Comparison of ENCODE assay signal across 19 cellular contexts in the genomic region with DNA sequence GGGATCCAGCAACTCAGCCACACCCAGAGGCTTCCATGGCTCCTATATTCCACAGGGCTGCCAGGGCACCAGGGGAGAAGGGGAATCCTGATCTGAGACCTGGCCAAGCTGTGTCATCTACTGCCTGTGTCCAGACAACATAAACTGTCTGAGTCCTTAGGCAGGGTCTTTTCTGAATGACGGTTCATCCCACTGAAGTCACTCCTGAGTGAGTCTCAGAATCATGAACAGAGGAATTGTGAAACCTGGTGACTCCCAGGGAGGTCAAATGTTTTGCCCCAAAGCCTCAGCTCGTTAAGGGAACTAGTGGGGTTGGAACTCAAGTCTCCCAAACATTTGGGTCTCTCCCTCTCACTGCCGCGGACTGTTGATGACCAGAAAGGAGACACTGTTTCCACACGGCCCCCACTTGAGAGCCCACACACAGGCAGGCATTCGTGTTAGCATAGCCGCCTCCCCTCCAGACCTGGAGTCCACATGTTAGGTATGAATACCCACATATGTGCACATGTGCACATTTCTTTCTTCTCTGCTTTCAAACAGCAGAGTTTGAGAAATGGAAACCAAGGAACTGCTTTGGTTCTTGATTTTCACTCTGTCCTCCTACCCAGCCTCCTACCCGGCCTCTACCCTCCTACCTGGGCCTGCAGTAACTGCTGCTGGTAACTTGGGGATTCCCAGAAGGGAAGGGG.
A peak's percentile ranks its signal among the peaks of the same experiment; 100 is the strongest.
DNase-seq lines count a peak whose midpoint lies in the region; TF ChIP-seq lines count a peak whose summit lies in the region.
"Had no signal": no experiment of that assay in that cellular context is flagged by ENCODE, and none has a peak within 500 bp of the region (broad histone marks: within the 10 kb centered on the region; RNA-seq: fewer than 3 reads in every experiment).

No MANE protein-coding gene starts in this region.

- peak overlapping the region; percentile 59 for H2BK15ac ChIP-seq in neuronal stem cell (ENCODE audit: low read length)

- H4K20me1 ChIP-seq in BLaER1 (no peaks in the 10 kb centered on the region), SU-DHL-6 (ENCODE audit: low read depth, low read length) (no peaks in the 10 kb centered on the region)

- H4K91ac ChIP-seq in neuronal stem cell (ENCODE audit: low read depth, low read length, poor library complexity): no peak overlapping the region

- peaks cover 80% of the 10 kb centered on the region for H3F3A ChIP-seq in SU-DHL-6 (ENCODE audit: insufficient read depth)

- no peak for TF ChIP-seq POLR2A in Peyer's patch (IDR thresholded peaks at IDR 0.05)

- H3K36me3 ChIP-seq in BLaER1: no peaks in the 10 kb centered on the region
- no peaks in the 10 kb centered on the region for H3K36me3 ChIP-seq in SU-DHL-6 (ENCODE audit: low read length)
- no peaks in the 10 kb centered on the region for H3K36me3 ChIP-seq in neuronal stem cell (replicated peaks in 1 of 2; ENCODE audit: control insufficient read depth in 2 of 2, insufficient read depth in 2 of 2, low read length in 2 of 2)
- H3K36me3 ChIP-seq in Peyer's patch: no peaks in the 10 kb centered on the region

- peak overlapping the region; percentile 3 for H2AK5ac ChIP-seq in neuronal stem cell (ENCODE audit: low read depth, low read length)

- H3K4ac ChIP-seq in neuronal stem cell (ENCODE audit: low read length): no peak overlapping the region

- peak overlapping the region; percentile 5 for H2AFZ ChIP-seq in SU-DHL-6 (ENCODE audit: low read depth, low read length, severe bottlenecking)
- H2AFZ ChIP-seq in neuronal stem cell (ENCODE audit: low read length): no peak overlapping the region

- no peak overlapping the region for H2BK12ac ChIP-seq in neuronal stem cell (ENCODE audit: low read length)

- DNase-seq in GM12865 (ENCODE audit: low read depth) (peak; percentile 34), neuronal stem cell (ENCODE audit: low spot score) (no peak), HEK293T (ENCODE audit: extremely low spot score) (no peak), activated T-cell treated with anti-CD3 and anti-CD28 coated beads for 4 hours (no peak), SKM-1 treated with dmso at 0.1 percent for 144 hours (lab: John Stamatoyannopoulos, UW; ENCODE audit: unreplicated experiment) (no peak), Peyer's patch (no peak)
- DNase-seq: DMS79; NCI-H1417; NCI-H187; NCI-H2107; NCI-H510A; NCI-H748 treated with DMSO at 0.1 percent for 48 hours; NK-92 treated with Interleukin-12 subunit alpha and Interleukin-12 subunit beta, amount 100 ng/mL, for 24 hours; OCI-M1; SHP77 had no signal

- H3K4me2 ChIP-seq in BLaER1: peak overlapping the region; percentile 68
- H3K4me2 ChIP-seq in SU-DHL-6 (ENCODE audit: low read depth, low read length, poor library complexity, severe bottlenecking): peak overlapping the region; percentile 95
- H3K4me2 ChIP-seq in neuronal stem cell (ENCODE audit: insufficient read depth, low read length, poor library complexity, severe bottlenecking): no peak overlapping the region
- H3K4me2 ChIP-seq: KMS-11 had no signal

- H2BK120ac ChIP-seq in neuronal stem cell (ENCODE audit: low read depth, low read length): no peak overlapping the region

- H4K8ac ChIP-seq in neuronal stem cell (ENCODE audit: low read depth, low read length): peak overlapping the region; percentile 23

- H3K14ac ChIP-seq in neuronal stem cell (ENCODE audit: low read length): no peak overlapping the region

- TF ChIP-seq CTCF in GM12865 (IDR thresholded peaks at IDR 0.05; ENCODE audit: insufficient read depth, low read depth, low read length, missing control alignments) (no peak), SU-DHL-6 (IDR thresholded peaks at IDR 0.05; ENCODE audit: insufficient read depth, low read length, poor library complexity, severe bottlenecking) (no peak), Peyer's patch (IDR thresholded peaks at IDR 0.05) (no peak)

- POLR2A ChIA-PET in HEK293T (lab: Yijun Ruan, JAX): interaction anchor here (1.2 kb wide), 1 partner anchor 16 kb away, joined by 3 read pairs; no protein-coding TSS in a partner anchor

- no peaks in the 10 kb centered on the region for H3K9me3 ChIP-seq in BLaER1
- no peaks in the 10 kb centered on the region for H3K9me3 ChIP-seq in SU-DHL-6 (ENCODE audit: insufficient read depth, low read length)
- no peaks in the 10 kb centered on the region for H3K9me3 ChIP-seq in neuronal stem cell (replicated peaks in 1 of 2; ENCODE audit: control insufficient read depth in 2 of 2, insufficient read depth in 1 of 2, low read depth in 1 of 2, low read length in 2 of 2)
- no peaks in the 10 kb centered on the region for H3K9me3 ChIP-seq in Peyer's patch

- peaks cover 12% of the 10 kb centered on the region; the same call in 1 of the 2 replicates for H3K79me2 ChIP-seq in SU-DHL-6 (ENCODE audit: insufficient read depth, low read length)

- CTCF ChIA-PET in HEK293T (lab: Yijun Ruan, JAX): interaction anchor here (0.8 kb wide), 1 partner anchor 93 kb away, joined by 3 read pairs; no protein-coding TSS in a partner anchor

- peaks cover 100% of the 10 kb centered on the region for H3K4me1 ChIP-seq in BLaER1
- H3K4me1 ChIP-seq in neuronal stem cell (ENCODE audit: control insufficient read depth in 2 of 2, insufficient read depth in 1 of 2, low read depth in 1 of 2, low read length in 2 of 2): peaks cover 12 to 20% of the 10 kb centered on the region in 2 donors
- H3K4me1 ChIP-seq in Peyer's patch: peaks cover 0 to 7% (median 2%) of the 10 kb centered on the region in 4 donors

- H3K79me1 ChIP-seq in neuronal stem cell (ENCODE audit: low read depth, low read length): no peaks in the 10 kb centered on the region

- no peaks in the 10 kb centered on the region for H3K9me2 ChIP-seq in SU-DHL-6 (replicated peaks; ENCODE audit: insufficient read depth, low read length)

- peak overlapping the region; percentile 73 for H3K18ac ChIP-seq in neuronal stem cell (ENCODE audit: low read length)

- H3K27me3 ChIP-seq in BLaER1 (no peaks in the 10 kb centered on the region), SU-DHL-6 (ENCODE audit: low read length) (no peaks in the 10 kb centered on the region), neuronal stem cell (ENCODE audit: control insufficient read depth in 3 of 3, insufficient read depth in 3 of 3, low read depth in 1 of 3, low read length in 3 of 3) (no peaks in the 10 kb centered on the region), Peyer's patch (no peaks in the 10 kb centered on the region)

- WGBS in neuronal stem cell (ENCODE audit: extremely low coverage in 2 of 2, insufficient read length in 2 of 2, insufficient replicate concordance in 1 of 2), 2 donors: no CpG with 5 or more reads among the region's 8 CpGs

- no peak overlapping the region for H3K4me3 ChIP-seq in BLaER1
- no peak overlapping the region for H3K4me3 ChIP-seq in GM12865 (ENCODE audit: low read depth, low read length)
- peak overlapping the region; percentile 9 for H3K4me3 ChIP-seq in SU-DHL-6 (ENCODE audit: insufficient read depth, low read length, poor library complexity, severe bottlenecking)
- H3K4me3 ChIP-seq in neuronal stem cell (ENCODE audit: low read length in 2 of 2): no peak overlapping the region
- H3K4me3 ChIP-seq in Peyer's patch: no peak overlapping the region
- H3K4me3 ChIP-seq: SK-N-MC had no signal

- peak overlapping the region; percentile 57 for H3K23ac ChIP-seq in neuronal stem cell (ENCODE audit: low read depth, low read length, poor library complexity)

- H3K9ac ChIP-seq in BLaER1: peak overlapping the region; percentile 32; the same call in 1 of the 2 replicates
- H3K9ac ChIP-seq in SU-DHL-6 (ENCODE audit: low read length): peak overlapping the region; percentile 81
- no peak overlapping the region for H3K9ac ChIP-seq in neuronal stem cell (ENCODE audit: low read depth, low read length, poor library complexity)
- H3K9ac ChIP-seq: KMS-11 had no signal

- peak overlapping the region; percentile 55 for H3K27ac ChIP-seq in BLaER1
- peak overlapping the region; percentile 97 for H3K27ac ChIP-seq in SU-DHL-6 (ENCODE audit: low read depth, low read length)
- H3K27ac ChIP-seq in neuronal stem cell (replicated peaks; ENCODE audit: low read length): no peak overlapping the region
- H3K27ac ChIP-seq in Peyer's patch: no peak overlapping the region
- H3K27ac ChIP-seq: KMS-11, SK-N-MC had no signal

- H2BK5ac ChIP-seq in neuronal stem cell (ENCODE audit: low read length): no peak overlapping the region

TF ChIP-seq in HEK293T, 16 proteins besides CTCF, POLR2A, EP300 and RAD21:
- TF ChIP-seq BHLHE40 (IDR thresholded peaks at IDR 0.05; ENCODE audit: borderline replicate concordance): no peak
- TF ChIP-seq, protein P1, sequence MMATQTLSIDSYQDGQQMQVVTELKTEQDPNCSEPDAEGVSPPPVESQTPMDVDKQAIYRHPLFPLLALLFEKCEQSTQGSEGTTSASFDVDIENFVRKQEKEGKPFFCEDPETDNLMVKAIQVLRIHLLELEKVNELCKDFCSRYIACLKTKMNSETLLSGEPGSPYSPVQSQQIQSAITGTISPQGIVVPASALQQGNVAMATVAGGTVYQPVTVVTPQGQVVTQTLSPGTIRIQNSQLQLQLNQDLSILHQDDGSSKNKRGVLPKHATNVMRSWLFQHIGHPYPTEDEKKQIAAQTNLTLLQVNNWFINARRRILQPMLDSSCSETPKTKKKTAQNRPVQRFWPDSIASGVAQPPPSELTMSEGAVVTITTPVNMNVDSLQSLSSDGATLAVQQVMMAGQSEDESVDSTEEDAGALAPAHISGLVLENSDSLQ (IDR thresholded peaks at IDR 0.05): no peak
- no peak for TF ChIP-seq ELF4 (IDR thresholded peaks at IDR 0.05)
- TF ChIP-seq ZNF384 (IDR thresholded peaks at IDR 0.05): no peak
- TF ChIP-seq L3MBTL2 (conservative IDR thresholded peaks at IDR 0.05): no peak
- no peak for TF ChIP-seq FOXM1 (IDR thresholded peaks at IDR 0.05; ENCODE audit: borderline replicate concordance)

Comparison
In these comparisons a context has a peak if more than half of its experiments do, and no peak if none do; other contexts are left out.
1. H3K27ac ChIP-seq: peak in BLaER1 (single experiment) and SU-DHL-6 (single experiment); none in neuronal stem cell (single experiment) and Peyer's patch (0 of 4).